16 cellular contexts compared by ENCODE assay signal in genomic region chr16:49470550-49470949, GRCh38.
"Had no signal": no experiment of that assay in that cellular context is flagged by ENCODE, and none has a peak within 500 bp of the region (broad histone marks: within the 10 kb centered on the region; RNA-seq: fewer than 3 reads in every experiment).

No MANE protein-coding gene starts in this region.

- H3K4me3 ChIP-seq: body of pancreas, gastrocnemius medialis, left lung, skin epidermis, suprapubic skin had no signal

- H3K9me3 ChIP-seq: body of pancreas, gastrocnemius medialis, left lung, neutrophil, suprapubic skin had no signal

- FAIRE-seq: islet of Langerhans had no signal

- H3K36me3 ChIP-seq: gastrocnemius medialis, left lung, neutrophil, suprapubic skin had no signal

- H3K4me1 ChIP-seq: body of pancreas, gastrocnemius medialis, left lung, suprapubic skin had no signal

- H3K27ac ChIP-seq: body of pancreas, gastrocnemius medialis, left lung, neutrophil, skin epidermis, suprapubic skin had no signal

- DNase-seq: activated CD4-positive, alpha-beta T cell treated with anti-CD3 and anti-CD28 coated beads, Interleukin-2, amount 50 U/mL, for 48 hours; activated naive CD8-positive, alpha-beta T cell treated with anti-CD3 and anti-CD28 coated beads for 36 hours; amygdala; dermis blood vessel endothelial cell; gastrocnemius medialis; mesenchymal stem cell; stimulated activated CD4-positive, alpha-beta T cell treated with anti-CD3 and anti-CD28 coated beads, Interleukin-4, amount 100 ng/mL, for 24 hours; stimulated activated naive CD8-positive, alpha-beta T cell treated with anti-CD3 and anti-CD28 coated beads, Interleukin-15, Interleukin-2, amounts not matched to agents 100 U/mL and 50 U/mL, for 24 hours; trophoblast cell had no signal

- ATAC-seq: body of pancreas; gastrocnemius medialis; left lung; natural killer cell; stimulated activated naive CD8-positive, alpha-beta T cell treated with anti-CD3 and anti-CD28 coated beads, Interleukin-15, Interleukin-2, amounts not matched to agents 100 U/mL and 50 U/mL, for 24 hours had no signal

- H3K27me3 ChIP-seq: body of pancreas, gastrocnemius medialis, left lung, suprapubic skin had no signal
